ENCODE assay signal across 10 cellular contexts in genomic region chr7:92737706-92738105, GRCh38.
DNase-seq lines count a peak whose midpoint lies in the region; ATAC-seq and TF ChIP-seq lines count a peak whose summit lies in the region.
"Had no signal": no experiment of that assay in that cellular context is flagged by ENCODE, and none has a peak within 500 bp of the region (broad histone marks: within the 10 kb centered on the region; RNA-seq: fewer than 3 reads in every experiment).

No MANE protein-coding gene starts in this region.

- peak overlapping the region; percentile 27 for H3K4me3 Mint-ChIP-seq in activated T-helper 1 cell treated with anti-CD3 and anti-CD28 coated beads, Interleukin-12 subunit alpha, Interleukin-12 subunit beta, Interleukin-2, Interleukin-4 antibody, amounts not matched to agents 30 ng/mL and 10 ng/mL and 1 ng/mL, durations not matched to agents 14 hours and 24 hours and 36 hours
- H3K4me3 Mint-ChIP-seq: brain had no signal

- H3K9me3 ChIP-seq in ovary = no peaks in the 10 kb centered on the region

- peaks cover 1% of the 10 kb centered on the region for H3K4me1 ChIP-seq in ovary (ENCODE audit: insufficient read depth)

- peaks cover 89% of the 10 kb centered on the region for H3K4me1 Mint-ChIP-seq in activated T-helper 1 cell treated with anti-CD3 and anti-CD28 coated beads, Interleukin-12 subunit alpha, Interleukin-12 subunit beta, Interleukin-2, Interleukin-4 antibody, amounts not matched to agents 30 ng/mL and 10 ng/mL and 1 ng/mL, durations not matched to agents 14 hours and 24 hours and 36 hours (ENCODE audit: low read depth)

- H3K9me3 Mint-ChIP-seq in activated T-helper 1 cell treated with anti-CD3 and anti-CD28 coated beads, Interleukin-12 subunit alpha, Interleukin-12 subunit beta, Interleukin-2, Interleukin-4 antibody, amounts not matched to agents 30 ng/mL and 10 ng/mL and 1 ng/mL, durations not matched to agents 14 hours and 24 hours and 36 hours = peaks cover 19% of the 10 kb centered on the region

- no peak overlapping the region for H3K4me3 ChIP-seq in ovary

- H3K27me3 ChIP-seq in ovary = no peaks in the 10 kb centered on the region

- DNase-seq in GM20000 (ENCODE audit: low spot score) = peak; percentile 25
- no peak for DNase-seq in activated T-helper 1 cell treated with anti-CD3 and anti-CD28 coated beads, Interleukin-12 subunit alpha, Interleukin-12 subunit beta, Interleukin-2, Interleukin-4 antibody, amounts not matched to agents 30 ng/mL and 10 ng/mL and 1 ng/mL, durations not matched to agents 14 hours and 24 hours and 36 hours (ENCODE audit: low spot score)
- no peak for DNase-seq in ovary
- no peak for DNase-seq in iPS-NIHi7 (ENCODE audit: extremely low spot score)
- no peak for DNase-seq in stimulated activated CD4-positive, alpha-beta T cell treated with anti-CD3 and anti-CD28 coated beads, Interleukin-1b, Interleukin-23, amount 100 ng/mL, for 48 hours
- no peak for DNase-seq in AG20443 (ENCODE audit: low spot score)
- DNase-seq: DMS79 had no signal

- TF ChIP-seq POLR2A in ovary (IDR thresholded peaks at IDR 0.05) = no peak

- H3K36me3 ChIP-seq in ovary = no peaks in the 10 kb centered on the region

- whole genome bisulfite sequencing in ovary, 3 donors = 44 to 50% (median 47%) methylated on average over 1 of the region's 1 CpG

- H3K36me3 Mint-ChIP-seq in activated T-helper 1 cell treated with anti-CD3 and anti-CD28 coated beads, Interleukin-12 subunit alpha, Interleukin-12 subunit beta, Interleukin-2, Interleukin-4 antibody, amounts not matched to agents 30 ng/mL and 10 ng/mL and 1 ng/mL, durations not matched to agents 14 hours and 24 hours and 36 hours (ENCODE audit: low read depth) = peaks cover 54% of the 10 kb centered on the region

- no peak overlapping the region for H3K27ac ChIP-seq in ovary

- intact Hi-C loops in activated T-helper 1 cell treated with anti-CD3 and anti-CD28 coated beads, Interleukin-12 subunit alpha, Interleukin-12 subunit beta, Interleukin-2, Interleukin-4 antibody, amounts not matched to agents 30 ng/mL and 10 ng/mL and 1 ng/mL, durations not matched to agents 14 hours and 24 hours and 36 hours (cut with micrococcal nuclease) = no loop called here
- intact Hi-C loops in ovary (cut with DNase I) = no loop called here

- ATAC-seq in GM18511 (IDR thresholded peaks at IDR 0.05; ENCODE audit: unreplicated experiment) (peak; percentile 89), HG03039 (IDR thresholded peaks at IDR 0.05; ENCODE audit: unreplicated experiment) (peak; percentile 87)

- no peaks in the 10 kb centered on the region for H3K27me3 Mint-ChIP-seq in activated T-helper 1 cell treated with anti-CD3 and anti-CD28 coated beads, Interleukin-12 subunit alpha, Interleukin-12 subunit beta, Interleukin-2, Interleukin-4 antibody, amounts not matched to agents 30 ng/mL and 10 ng/mL and 1 ng/mL, durations not matched to agents 14 hours and 24 hours and 36 hours (ENCODE audit: insufficient read depth)
- H3K27me3 Mint-ChIP-seq: brain had no signal

- no peak for TF ChIP-seq EP300 in ovary (IDR thresholded peaks at IDR 0.05)

- H3K27ac Mint-ChIP-seq in activated T-helper 1 cell treated with anti-CD3 and anti-CD28 coated beads, Interleukin-12 subunit alpha, Interleukin-12 subunit beta, Interleukin-2, Interleukin-4 antibody, amounts not matched to agents 30 ng/mL and 10 ng/mL and 1 ng/mL, durations not matched to agents 14 hours and 24 hours and 36 hours = peak overlapping the region; percentile 64
- H3K27ac Mint-ChIP-seq: brain had no signal

- no peak for TF ChIP-seq CTCF in GM20000 (IDR thresholded peaks at IDR 0.05; ENCODE audit: extremely low read depth, missing control alignments)
- no peak for TF ChIP-seq CTCF in ovary (IDR thresholded peaks at IDR 0.05)
